In genomic region chr11:121067453-121067852, GRCh38 we compare ENCODE assay signal across 14 cellular contexts. TPM values are rescaled to one million over a fixed set of nuclear protein-coding genes. Genes with fewer than 3 reads are reported as not detected.
DNase-seq lines count a peak whose midpoint lies in the region; ATAC-seq and TF ChIP-seq lines count a peak whose summit lies in the region.
"Had no signal": no experiment of that assay in that cellular context is flagged by ENCODE, and none has a peak within 500 bp of the region (broad histone marks: within the 10 kb centered on the region; RNA-seq: fewer than 3 reads in every experiment).

No MANE protein-coding gene starts in this region.

- H3K4me3 ChIP-seq in MM.1S (ENCODE audit: low read length): no peak overlapping the region
- H3K4me3 ChIP-seq: tibial nerve had no signal

- H3K4me1 ChIP-seq in MM.1S (ENCODE audit: low read length): peaks cover 37% of the 10 kb centered on the region

- H3K4me2 ChIP-seq in MM.1S (ENCODE audit: low read depth, low read length): peak overlapping the region; percentile 80; the same call in 1 of the 2 replicates

- ATAC-seq in HG03196 (IDR thresholded peaks at IDR 0.05; ENCODE audit: unreplicated experiment): no peak
- ATAC-seq: naive thymus-derived CD8-positive, alpha-beta T cell had no signal

- no peak overlapping the region; the same call in 1 of the 2 replicates for H3K9ac ChIP-seq in MM.1S (ENCODE audit: low read length)

- H3K9me3 Mint-ChIP-seq in HFFc6: no peaks in the 10 kb centered on the region

- H3K79me2 ChIP-seq in MM.1S (ENCODE audit: low read length): no peaks in the 10 kb centered on the region

- H3F3A ChIP-seq in MM.1S (ENCODE audit: insufficient read depth, low read length): peaks cover 14% of the 10 kb centered on the region

- peak overlapping the region; percentile 10; the same call in 1 of the 2 replicates for H2AFZ ChIP-seq in MM.1S (ENCODE audit: low read length)

- H3K27me3 Mint-ChIP-seq in HFFc6 (ENCODE audit: insufficient read depth): no peaks in the 10 kb centered on the region
- H3K27me3 Mint-ChIP-seq: naive thymus-derived CD8-positive, alpha-beta T cell had no signal

- TF ChIP-seq CTCF in 22Rv1 (IDR thresholded peaks at IDR 0.05) (no peak), MM.1S (IDR thresholded peaks at IDR 0.05; ENCODE audit: low read length) (no peak), HFFc6 (IDR thresholded peaks at IDR 0.05) (no peak)

- no peaks in the 10 kb centered on the region for H3K27me3 ChIP-seq in MM.1S (replicated peaks; ENCODE audit: insufficient read depth, low read length)
- H3K27me3 ChIP-seq: tibial nerve had no signal

- no peak overlapping the region for H3K27ac Mint-ChIP-seq in HFFc6

- peaks cover 30% of the 10 kb centered on the region for H3K36me3 Mint-ChIP-seq in HFFc6 (ENCODE audit: low read depth)

- DNase-seq in MM.1S: no peak
- DNase-seq in NCI-H748 (lab: John Stamatoyannopoulos, UW; ENCODE audit: unreplicated experiment): peak; percentile 92
- peak; percentile 20 for DNase-seq in globus pallidus (ENCODE audit: low spot score)
- no peak for DNase-seq in CD1c-positive myeloid dendritic cell (ENCODE audit: extremely low spot score)
- DNase-seq in HFFc6: no peak
- no peak for DNase-seq in Ammon's horn (ENCODE audit: low spot score)
- DNase-seq: ACHN; naive thymus-derived CD8-positive, alpha-beta T cell; NCI-H1048; WERI-Rb-1 had no signal

- no peaks in the 10 kb centered on the region for H4K20me1 ChIP-seq in MM.1S (ENCODE audit: insufficient read depth, low read length)

- H3K4me1 Mint-ChIP-seq in HFFc6 (ENCODE audit: low read depth): peaks cover 13% of the 10 kb centered on the region

- no peaks in the 10 kb centered on the region for H3K9me3 ChIP-seq in MM.1S (replicated peaks; ENCODE audit: insufficient read depth, low read length)
- H3K9me3 ChIP-seq: tibial nerve had no signal

- H3K4me3 Mint-ChIP-seq in HFFc6: no peak overlapping the region
- H3K4me3 Mint-ChIP-seq: naive thymus-derived CD8-positive, alpha-beta T cell had no signal

- H3K36me3 ChIP-seq in MM.1S (replicated peaks; ENCODE audit: insufficient read depth, low read length): no peaks in the 10 kb centered on the region

- H3K9me2 ChIP-seq in MM.1S (replicated peaks; ENCODE audit: insufficient read depth, low read length): no peaks in the 10 kb centered on the region

- peak overlapping the region; percentile 62 for H3K27ac ChIP-seq in 22Rv1
- H3K27ac ChIP-seq in MM.1S (ENCODE audit: low read length): peak overlapping the region; percentile 73; the same call in 1 of the 2 replicates
- H3K27ac ChIP-seq: HL-60, tibial nerve, WERI-Rb-1 had no signal

RNA-seq across cellular contexts. Expression of gene TECTA, which starts 33.6 kb away (rescaled TPM):
- total RNA-seq in HFFc6 (2021; fragmentation: NEBNext Ultra II Directional; extraction: Animal tissue kit (Norgen Biotek cat#: 25700)): under 1 TPM; 0.11 to 0.40 (median 0.16) TPM

RNA-seq across cellular contexts. Expression of gene TBCEL, which starts 43.6 kb away (rescaled TPM):
- 10 to 100 TPM; 15.0 to 23.4 (median 18.2) TPM for total RNA-seq in HFFc6 (2021; fragmentation: NEBNext Ultra II Directional; extraction: Animal tissue kit (Norgen Biotek cat#: 25700))

Comparison
In these comparisons a context has a peak if more than half of its experiments do, and no peak if none do; other contexts are left out.
1. DNase-seq: peak in NCI-H748 (single experiment) and globus pallidus (single experiment); none in MM.1S (single experiment), CD1c-positive myeloid dendritic cell (single experiment), HFFc6 (single experiment) and Ammon's horn (single experiment).